In genomic region chr19:46442808-46443450, GRCh38 we compare ENCODE assay signal across 1 cellular context.
TF ChIP-seq lines count a peak whose summit lies in the region.

No MANE protein-coding gene starts in this region.

TF ChIP-seq in GM23338, 12 proteins besides CTCF, POLR2A, EP300 and RAD21 (continued from another document):
- no peak for TF ChIP-seq ZNF462 (CRISPR knock-in tag; IDR thresholded peaks at IDR 0.05)
- no peak for TF ChIP-seq POLR2AphosphoS5 (IDR thresholded peaks at IDR 0.05; ENCODE audit: low read depth)
- TF ChIP-seq CREB1 (CRISPR knock-in tag; IDR thresholded peaks at IDR 0.05; ENCODE audit: low read depth) = no peak
- TF ChIP-seq ETS1 (IDR thresholded peaks at IDR 0.05) = no peak
- no peak for TF ChIP-seq ZNF331 (CRISPR knock-in tag; IDR thresholded peaks at IDR 0.05; ENCODE audit: low read depth)
- TF ChIP-seq ZNF114 (CRISPR knock-in tag; IDR thresholded peaks at IDR 0.05) = no peak
- TF ChIP-seq REST (IDR thresholded peaks at IDR 0.05; ENCODE audit: unreplicated experiment) = no peak
